ENCODE assay signal across 25 cellular contexts in genomic region chrX:50629774-50630173, GRCh38.
"Had no signal": no experiment of that assay in that cellular context is flagged by ENCODE, and none has a peak within 500 bp of the region (broad histone marks: within the 10 kb centered on the region; RNA-seq: fewer than 3 reads in every experiment).

No MANE protein-coding gene starts in this region.

- ATAC-seq: activated CD8-positive, alpha-beta T cell treated with anti-CD3 and anti-CD28 coated beads for 36 hours; PC-3; Right ventricle myocardium inferior had no signal

- DNase-seq: activated CD4-positive, alpha-beta T cell treated with anti-CD3 and anti-CD28 coated beads for 1 hour; activated CD4-positive, alpha-beta T cell treated with anti-CD3 and anti-CD28 coated beads for 48 hours; activated CD4-positive, CD25-positive, alpha-beta regulatory T cell; activated CD8-positive, alpha-beta T cell treated with anti-CD3 and anti-CD28 coated beads for 36 hours; activated gamma-delta T cell; activated naive CD4-positive, alpha-beta T cell treated with Interleukin-2 at 50 U/mL for 16 hours; activated naive CD8-positive, alpha-beta T cell treated with anti-CD3 and anti-CD28 coated beads, Interleukin-2, amount 10 ng/mL, durations not matched to agents 7 days and 5 days; activated T-cell treated with anti-CD3 and anti-CD28 coated beads, Interleukin-2, amount 50 U/mL, for 1 hour; amygdala; caudate nucleus; cerebellar nuclear complex; Kasumi-1; MM.1S; MV-4-11; NCI-H1092; NCI-H1436 treated with DMSO at 0.1 percent for 48 hours; NCI-H1694 treated with DMSO at 0.1 percent for 48 hours; NCI-H2029; NCI-H345; NCI-H524 treated with DMSO at 0.1 percent for 48 hours; PC-3; SJCRH30; T1000; WERI-Rb-1 had no signal
